Comparison of ENCODE assay signal across 20 cellular contexts in the genomic region with DNA sequence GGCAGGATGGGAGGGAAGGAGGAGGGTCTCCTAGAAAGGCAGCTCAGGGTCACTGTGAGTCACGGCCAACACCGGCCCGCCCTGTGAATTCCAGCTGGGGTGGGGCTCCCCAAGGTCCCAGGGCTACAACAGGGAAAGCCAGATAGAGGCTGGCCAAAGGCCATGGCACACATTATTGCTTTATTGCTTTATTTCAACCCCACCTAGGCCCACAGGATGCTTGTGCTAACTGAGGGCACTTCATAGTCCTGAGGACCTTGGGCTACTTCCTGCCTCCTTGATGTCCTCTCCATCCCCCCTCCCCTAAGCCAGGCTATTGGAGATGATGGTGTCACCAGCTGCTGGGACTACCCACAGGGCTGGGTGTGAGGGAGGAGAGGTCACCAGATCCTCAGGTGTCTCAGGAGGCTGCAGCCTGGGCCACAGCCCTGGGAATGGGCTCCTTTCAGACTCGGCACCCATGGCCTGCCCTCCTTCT. TPM values are rescaled to one million over a fixed set of nuclear protein-coding genes. Genes with fewer than 3 reads are reported as not detected.
DNase-seq lines count a peak whose midpoint lies in the region; ATAC-seq and TF ChIP-seq lines count a peak whose summit lies in the region.
"Had no signal": no experiment of that assay in that cellular context is flagged by ENCODE, and none has a peak within 500 bp of the region (broad histone marks: within the 10 kb centered on the region; RNA-seq: fewer than 3 reads in every experiment).

No MANE protein-coding gene starts in this region.

- H3K4me1 ChIP-seq in endodermal cell (ENCODE audit: control insufficient read depth, insufficient read depth, low read length), result no peaks in the 10 kb centered on the region

- intact Hi-C loops in Right ventricle myocardium superior (cut with DNase I), result no loop called here

- peak; percentile 45 for ATAC-seq in Right ventricle myocardium superior (ENCODE audit: poor library complexity)
- ATAC-seq: activated CD8-positive, alpha-beta T cell treated with anti-CD3 and anti-CD28 coated beads, Interleukin-2, amount 10 ng/mL, durations not matched to agents 7 days and 5 days; WTC11 had no signal

- H3K27ac Mint-ChIP-seq in endodermal cell, result no peak overlapping the region
- H3K27ac Mint-ChIP-seq: CD4-positive, alpha-beta T cell; natural killer cell had no signal

- H3K9ac ChIP-seq in endodermal cell (ENCODE audit: extremely low read depth, low read length, poor library complexity, severe bottlenecking), result no peak overlapping the region

- no peaks in the 10 kb centered on the region for H3K4me1 Mint-ChIP-seq in endodermal cell
- H3K4me1 Mint-ChIP-seq: central memory CD8-positive, alpha-beta T cell; natural killer cell had no signal

- peaks cover 24% of the 10 kb centered on the region for H3K27me3 Mint-ChIP-seq in endodermal cell (ENCODE audit: insufficient read depth)
- H3K27me3 Mint-ChIP-seq: CD4-positive, alpha-beta T cell; central memory CD8-positive, alpha-beta T cell had no signal

- H3K27ac ChIP-seq in endodermal cell (ENCODE audit: low read depth, low read length), result no peak overlapping the region
- H3K27ac ChIP-seq: psoas muscle had no signal

- H3K4me3 ChIP-seq in foreskin fibroblast (ENCODE audit: low read depth in 1 of 2, low read length in 2 of 2) (no peak overlapping the region), endodermal cell (ENCODE audit: low read length) (no peak overlapping the region)
- H3K4me3 ChIP-seq: psoas muscle had no signal

- peaks cover 8% of the 10 kb centered on the region for H3K27me3 ChIP-seq in endodermal cell (ENCODE audit: control insufficient read depth, insufficient read depth, low read length, poor library complexity, severe bottlenecking)

- H3K36me3 ChIP-seq in endodermal cell (ENCODE audit: control insufficient read depth, insufficient read depth, low read length), result no peaks in the 10 kb centered on the region

- TF ChIP-seq CTCF in foreskin fibroblast (IDR thresholded peaks at IDR 0.05; ENCODE audit: low read depth, low read length) (no peak), endodermal cell (conservative IDR thresholded peaks at IDR 0.05) (no peak)

- no peaks in the 10 kb centered on the region for H3K9me3 Mint-ChIP-seq in endodermal cell
- H3K9me3 Mint-ChIP-seq: CD4-positive, alpha-beta T cell; central memory CD8-positive, alpha-beta T cell; natural killer cell; WTC11 had no signal

- H3K4me3 Mint-ChIP-seq in endodermal cell, result no peak overlapping the region
- H3K4me3 Mint-ChIP-seq: activated CD8-positive, alpha-beta T cell treated with anti-CD3 and anti-CD28 coated beads, Interleukin-2, amount 10 ng/mL, durations not matched to agents 7 days and 5 days; CD4-positive, alpha-beta T cell; central memory CD8-positive, alpha-beta T cell; natural killer cell; WTC11 had no signal

- peaks cover 1% of the 10 kb centered on the region for H3K36me3 Mint-ChIP-seq in endodermal cell (ENCODE audit: low read depth)
- H3K36me3 Mint-ChIP-seq: natural killer cell had no signal

- 94 to 100% methylated on average over 3 to 4 of the region's 4 CpGs for WGBS in endodermal cell (ENCODE audit: insufficient coverage in 1 of 2, insufficient read length in 1 of 2), 2 experiments

- H3K9me3 ChIP-seq in endodermal cell (ENCODE audit: control insufficient read depth, low read length), result no peaks in the 10 kb centered on the region
- H3K9me3 ChIP-seq: psoas muscle had no signal

- DNase-seq in DMS53 (lab: John Stamatoyannopoulos, UW), result peak; percentile 82
- DNase-seq in NCI-H2029 treated with DMSO at 0.1 percent for 48 hours (lab: John Stamatoyannopoulos, UW), result peak; percentile 26
- peak; percentile 61 for DNase-seq in Right ventricle myocardium superior
- peak; percentile 21 for DNase-seq in myocyte (ENCODE audit: low read depth)
- no peak for DNase-seq in foreskin fibroblast
- no peak for DNase-seq in NCI-H1436 (lab: John Stamatoyannopoulos, UW)
- DNase-seq in endodermal cell, result no peak
- DNase-seq in amygdala (lab: John Stamatoyannopoulos, UW), result no peak
- DNase-seq: activated CD8-positive, alpha-beta T cell treated with anti-CD3 and anti-CD28 coated beads, Interleukin-2, amount 10 ng/mL, durations not matched to agents 7 days and 5 days; CD4-positive, alpha-beta T cell; effector memory CD4-positive, alpha-beta T cell; Karpas-422; natural killer cell; NCI-H1105 treated with DMSO at 0.1 percent for 48 hours; NCI-H2171 treated with DMSO at 0.1 percent for 48 hours; SIG-M5; T-helper 2 cell had no signal

RNA-seq across cellular contexts. Expression of a gene that starts 26.1 kb away (rescaled TPM):
- 0.40 TPM for total RNA-seq in Right ventricle myocardium superior
- total RNA-seq in myocyte, result 0.21 and 0.51 TPM in 2 replicates
- 2.3 TPM for polyA plus RNA-seq in myocyte (2012)
- total RNA-seq in endodermal cell, result 1 to 10 TPM; 3.2 to 5.0 TPM
- polyA plus RNA-seq in endodermal cell (2013, experiment 1 of 2), result 6.6 TPM
- 5.7 TPM for polyA plus RNA-seq in endodermal cell (2013, experiment 2 of 2)

RNA-seq across cellular contexts. Expression of a gene that starts 50.5 kb away (rescaled TPM):
- 10.3 TPM for total RNA-seq in Right ventricle myocardium superior
- total RNA-seq in myocyte, result 13.1 and 16.1 TPM in 2 replicates
- 30.3 TPM for polyA plus RNA-seq in myocyte (2012)
- 1 to 10 TPM in 1 of 2 donors, under 1 TPM in 1; 0.51 to 1.1 TPM for total RNA-seq in endodermal cell
- 1.4 TPM for polyA plus RNA-seq in endodermal cell (2013, experiment 1 of 2)
- polyA plus RNA-seq in endodermal cell (2013, experiment 2 of 2), result 2.1 TPM

Comparison
In these comparisons a context has a peak if more than half of its experiments do, and no peak if none do; other contexts are left out.
1. DNase-seq: peak in DMS53 (single experiment), NCI-H2029 treated with DMSO at 0.1 percent for 48 hours (single experiment), Right ventricle myocardium superior (single experiment) and myocyte (single experiment); none in foreskin fibroblast (0 of 2), NCI-H1436 (single experiment), endodermal cell (single experiment) and amygdala (0 of 56).